ENCODE assay signal across 1 cellular context in the genomic region with DNA sequence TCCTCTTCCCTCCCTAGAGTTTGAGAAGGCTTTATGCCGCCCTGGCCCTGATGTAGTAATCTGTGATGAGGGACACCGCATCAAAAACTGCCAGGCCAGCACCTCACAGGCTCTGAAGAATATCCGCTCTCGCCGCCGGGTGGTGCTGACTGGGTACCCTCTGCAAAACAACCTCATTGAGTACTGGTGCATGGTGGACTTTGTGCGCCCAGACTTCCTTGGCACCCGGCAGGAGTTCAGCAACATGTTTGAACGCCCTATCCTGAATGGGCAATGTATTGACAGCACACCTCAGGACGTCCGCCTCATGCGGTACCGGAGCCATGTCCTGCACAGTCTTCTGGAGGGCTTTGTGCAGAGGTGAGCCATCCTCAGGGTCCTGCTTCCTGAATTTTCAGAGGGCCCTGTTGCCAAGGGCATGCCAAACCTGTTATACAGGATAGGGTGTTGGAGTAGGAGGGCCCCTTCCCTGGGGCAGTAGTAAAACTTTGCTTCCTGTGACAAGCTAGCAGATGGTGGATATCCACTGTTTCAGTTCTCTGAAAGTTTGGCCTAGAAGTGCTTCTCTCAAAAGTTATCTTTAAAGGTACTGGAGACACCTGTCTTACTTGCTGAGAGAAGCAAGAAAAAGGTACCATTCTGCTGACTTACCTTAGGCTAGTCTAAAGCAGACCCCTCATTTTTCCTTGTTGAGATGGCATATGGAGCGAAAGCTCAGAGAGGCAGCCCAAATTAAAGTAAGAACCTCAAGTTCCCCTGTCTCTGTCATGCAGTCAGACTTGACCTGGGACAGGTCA.
TF ChIP-seq lines count a peak whose summit lies in the region.

No MANE protein-coding gene starts in this region.

TF ChIP-seq in H1, 55 proteins besides CTCF, POLR2A, EP300 and RAD21:
- TF ChIP-seq SP4 (IDR thresholded peaks at IDR 0.05; ENCODE audit: low read length) (no peak), TEAD4 (IDR thresholded peaks at IDR 0.05; ENCODE audit: low read depth, low read length) (no peak), SRF (IDR thresholded peaks at IDR 0.05; ENCODE audit: low read depth, low read length) (no peak), RFX5 (IDR thresholded peaks at IDR 0.05; ENCODE audit: borderline replicate concordance, low read depth, low read length) (no peak), CEBPB (IDR thresholded peaks at IDR 0.05; ENCODE audit: low read depth, low read length) (no peak), BACH1 (IDR thresholded peaks at IDR 0.05; ENCODE audit: low read length) (no peak), CBX8 (IDR thresholded peaks at IDR 0.05; ENCODE audit: borderline replicate concordance, low read depth, low read length) (no peak), TAF7 (optimal IDR thresholded peaks at IDR 0.05; ENCODE audit: borderline replicate concordance, low read depth, low read length) (no peak), SP1 (IDR thresholded peaks at IDR 0.05; ENCODE audit: low read depth, low read length) (no peak)
- TF ChIP-seq, protein P1, sequence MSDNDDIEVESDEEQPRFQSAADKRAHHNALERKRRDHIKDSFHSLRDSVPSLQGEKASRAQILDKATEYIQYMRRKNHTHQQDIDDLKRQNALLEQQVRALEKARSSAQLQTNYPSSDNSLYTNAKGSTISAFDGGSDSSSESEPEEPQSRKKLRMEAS (IDR thresholded peaks at IDR 0.05), result no peak
- TF ChIP-seq, protein P2, sequence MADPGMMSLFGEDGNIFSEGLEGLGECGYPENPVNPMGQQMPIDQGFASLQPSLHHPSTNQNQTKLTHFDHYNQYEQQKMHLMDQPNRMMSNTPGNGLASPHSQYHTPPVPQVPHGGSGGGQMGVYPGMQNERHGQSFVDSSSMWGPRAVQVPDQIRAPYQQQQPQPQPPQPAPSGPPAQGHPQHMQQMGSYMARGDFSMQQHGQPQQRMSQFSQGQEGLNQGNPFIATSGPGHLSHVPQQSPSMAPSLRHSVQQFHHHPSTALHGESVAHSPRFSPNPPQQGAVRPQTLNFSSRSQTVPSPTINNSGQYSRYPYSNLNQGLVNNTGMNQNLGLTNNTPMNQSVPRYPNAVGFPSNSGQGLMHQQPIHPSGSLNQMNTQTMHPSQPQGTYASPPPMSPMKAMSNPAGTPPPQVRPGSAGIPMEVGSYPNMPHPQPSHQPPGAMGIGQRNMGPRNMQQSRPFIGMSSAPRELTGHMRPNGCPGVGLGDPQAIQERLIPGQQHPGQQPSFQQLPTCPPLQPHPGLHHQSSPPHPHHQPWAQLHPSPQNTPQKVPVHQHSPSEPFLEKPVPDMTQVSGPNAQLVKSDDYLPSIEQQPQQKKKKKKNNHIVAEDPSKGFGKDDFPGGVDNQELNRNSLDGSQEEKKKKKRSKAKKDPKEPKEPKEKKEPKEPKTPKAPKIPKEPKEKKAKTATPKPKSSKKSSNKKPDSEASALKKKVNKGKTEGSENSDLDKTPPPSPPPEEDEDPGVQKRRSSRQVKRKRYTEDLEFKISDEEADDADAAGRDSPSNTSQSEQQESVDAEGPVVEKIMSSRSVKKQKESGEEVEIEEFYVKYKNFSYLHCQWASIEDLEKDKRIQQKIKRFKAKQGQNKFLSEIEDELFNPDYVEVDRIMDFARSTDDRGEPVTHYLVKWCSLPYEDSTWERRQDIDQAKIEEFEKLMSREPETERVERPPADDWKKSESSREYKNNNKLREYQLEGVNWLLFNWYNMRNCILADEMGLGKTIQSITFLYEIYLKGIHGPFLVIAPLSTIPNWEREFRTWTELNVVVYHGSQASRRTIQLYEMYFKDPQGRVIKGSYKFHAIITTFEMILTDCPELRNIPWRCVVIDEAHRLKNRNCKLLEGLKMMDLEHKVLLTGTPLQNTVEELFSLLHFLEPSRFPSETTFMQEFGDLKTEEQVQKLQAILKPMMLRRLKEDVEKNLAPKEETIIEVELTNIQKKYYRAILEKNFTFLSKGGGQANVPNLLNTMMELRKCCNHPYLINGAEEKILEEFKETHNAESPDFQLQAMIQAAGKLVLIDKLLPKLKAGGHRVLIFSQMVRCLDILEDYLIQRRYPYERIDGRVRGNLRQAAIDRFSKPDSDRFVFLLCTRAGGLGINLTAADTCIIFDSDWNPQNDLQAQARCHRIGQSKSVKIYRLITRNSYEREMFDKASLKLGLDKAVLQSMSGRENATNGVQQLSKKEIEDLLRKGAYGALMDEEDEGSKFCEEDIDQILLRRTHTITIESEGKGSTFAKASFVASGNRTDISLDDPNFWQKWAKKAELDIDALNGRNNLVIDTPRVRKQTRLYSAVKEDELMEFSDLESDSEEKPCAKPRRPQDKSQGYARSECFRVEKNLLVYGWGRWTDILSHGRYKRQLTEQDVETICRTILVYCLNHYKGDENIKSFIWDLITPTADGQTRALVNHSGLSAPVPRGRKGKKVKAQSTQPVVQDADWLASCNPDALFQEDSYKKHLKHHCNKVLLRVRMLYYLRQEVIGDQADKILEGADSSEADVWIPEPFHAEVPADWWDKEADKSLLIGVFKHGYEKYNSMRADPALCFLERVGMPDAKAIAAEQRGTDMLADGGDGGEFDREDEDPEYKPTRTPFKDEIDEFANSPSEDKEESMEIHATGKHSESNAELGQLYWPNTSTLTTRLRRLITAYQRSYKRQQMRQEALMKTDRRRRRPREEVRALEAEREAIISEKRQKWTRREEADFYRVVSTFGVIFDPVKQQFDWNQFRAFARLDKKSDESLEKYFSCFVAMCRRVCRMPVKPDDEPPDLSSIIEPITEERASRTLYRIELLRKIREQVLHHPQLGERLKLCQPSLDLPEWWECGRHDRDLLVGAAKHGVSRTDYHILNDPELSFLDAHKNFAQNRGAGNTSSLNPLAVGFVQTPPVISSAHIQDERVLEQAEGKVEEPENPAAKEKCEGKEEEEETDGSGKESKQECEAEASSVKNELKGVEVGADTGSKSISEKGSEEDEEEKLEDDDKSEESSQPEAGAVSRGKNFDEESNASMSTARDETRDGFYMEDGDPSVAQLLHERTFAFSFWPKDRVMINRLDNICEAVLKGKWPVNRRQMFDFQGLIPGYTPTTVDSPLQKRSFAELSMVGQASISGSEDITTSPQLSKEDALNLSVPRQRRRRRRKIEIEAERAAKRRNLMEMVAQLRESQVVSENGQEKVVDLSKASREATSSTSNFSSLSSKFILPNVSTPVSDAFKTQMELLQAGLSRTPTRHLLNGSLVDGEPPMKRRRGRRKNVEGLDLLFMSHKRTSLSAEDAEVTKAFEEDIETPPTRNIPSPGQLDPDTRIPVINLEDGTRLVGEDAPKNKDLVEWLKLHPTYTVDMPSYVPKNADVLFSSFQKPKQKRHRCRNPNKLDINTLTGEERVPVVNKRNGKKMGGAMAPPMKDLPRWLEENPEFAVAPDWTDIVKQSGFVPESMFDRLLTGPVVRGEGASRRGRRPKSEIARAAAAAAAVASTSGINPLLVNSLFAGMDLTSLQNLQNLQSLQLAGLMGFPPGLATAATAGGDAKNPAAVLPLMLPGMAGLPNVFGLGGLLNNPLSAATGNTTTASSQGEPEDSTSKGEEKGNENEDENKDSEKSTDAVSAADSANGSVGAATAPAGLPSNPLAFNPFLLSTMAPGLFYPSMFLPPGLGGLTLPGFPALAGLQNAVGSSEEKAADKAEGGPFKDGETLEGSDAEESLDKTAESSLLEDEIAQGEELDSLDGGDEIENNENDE (IDR thresholded peaks at IDR 0.05; ENCODE audit: insufficient replicate concordance, low read length), result no peak
- TF ChIP-seq, protein P3, sequence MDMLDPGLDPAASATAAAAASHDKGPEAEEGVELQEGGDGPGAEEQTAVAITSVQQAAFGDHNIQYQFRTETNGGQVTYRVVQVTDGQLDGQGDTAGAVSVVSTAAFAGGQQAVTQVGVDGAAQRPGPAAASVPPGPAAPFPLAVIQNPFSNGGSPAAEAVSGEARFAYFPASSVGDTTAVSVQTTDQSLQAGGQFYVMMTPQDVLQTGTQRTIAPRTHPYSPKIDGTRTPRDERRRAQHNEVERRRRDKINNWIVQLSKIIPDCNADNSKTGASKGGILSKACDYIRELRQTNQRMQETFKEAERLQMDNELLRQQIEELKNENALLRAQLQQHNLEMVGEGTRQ (IDR thresholded peaks at IDR 0.05; ENCODE audit: low read length), result no peak
